Comparison of ENCODE assay signal across 15 cellular contexts in the genomic region with DNA sequence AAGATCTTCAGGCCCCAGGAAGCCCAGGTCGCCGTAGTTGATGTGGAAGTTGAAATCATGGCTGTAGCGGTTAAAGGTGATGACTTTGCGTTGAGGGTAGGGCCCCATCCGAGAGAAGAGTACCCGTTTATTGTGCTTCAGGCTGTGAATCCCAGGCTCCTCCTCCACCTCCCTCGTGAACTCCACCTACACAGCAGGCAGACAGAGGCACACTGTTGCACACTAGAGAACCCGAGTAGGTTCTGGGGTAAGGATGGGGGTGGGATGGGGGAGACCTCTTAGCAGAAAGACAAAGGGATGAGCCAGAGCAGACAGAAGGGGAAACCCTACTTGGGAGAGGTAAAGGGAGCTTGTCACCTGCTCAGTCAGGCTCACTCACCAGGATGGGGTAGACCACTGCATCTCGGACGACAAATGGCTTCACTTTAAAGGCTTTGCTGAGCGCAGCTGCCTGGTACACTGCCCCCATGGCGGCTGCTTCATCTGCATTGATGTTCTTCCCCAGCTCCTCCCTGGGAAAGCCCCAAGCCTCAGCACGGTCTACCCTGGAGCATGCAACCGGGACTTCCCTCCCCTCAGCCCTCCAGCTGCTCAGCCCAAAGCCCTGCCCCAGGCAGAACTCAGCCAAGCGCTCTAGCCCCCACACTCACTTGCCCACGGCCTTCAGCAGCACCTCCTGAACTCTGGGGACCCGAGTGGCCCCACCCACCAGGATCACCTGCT. TPM values are rescaled to one million over a fixed set of nuclear protein-coding genes. Genes with fewer than 3 reads are reported as not detected.
DNase-seq lines count a peak whose midpoint lies in the region; ATAC-seq, FAIRE-seq and TF ChIP-seq lines count a peak whose summit lies in the region.
"Had no signal": no experiment of that assay in that cellular context is flagged by ENCODE, and none has a peak within 500 bp of the region (broad histone marks: within the 10 kb centered on the region; RNA-seq: fewer than 3 reads in every experiment).

No MANE protein-coding gene starts in this region.

- H3K79me2 ChIP-seq in OCI-LY3 (ENCODE audit: low read length) (peaks cover 57% of the 10 kb centered on the region), osteoblast (ENCODE audit: insufficient read depth, low read length) (peaks cover 25% of the 10 kb centered on the region)

- H3K9ac ChIP-seq in OCI-LY3 (ENCODE audit: low read length): peak overlapping the region; percentile 82
- H3K9ac ChIP-seq: SK-N-SH had no signal

- peak overlapping the region; percentile 80 for H3K4me3 ChIP-seq in OCI-LY3 (ENCODE audit: low read length)
- H3K4me3 ChIP-seq in osteoblast (ENCODE audit: insufficient read depth, low read length): no peak overlapping the region
- H3K4me3 ChIP-seq: colonic mucosa, gastroesophageal sphincter had no signal

- H3K9me3 ChIP-seq in OCI-LY3 (ENCODE audit: insufficient read depth, low read length) (no peaks in the 10 kb centered on the region), osteoblast (ENCODE audit: low read depth, low read length) (no peaks in the 10 kb centered on the region)
- H3K9me3 ChIP-seq: colonic mucosa, gastroesophageal sphincter, SK-N-SH had no signal

- H3K27me3 ChIP-seq in OCI-LY3 (ENCODE audit: low read depth, low read length) (no peaks in the 10 kb centered on the region), osteoblast (ENCODE audit: insufficient read depth, low read length) (no peaks in the 10 kb centered on the region)
- H3K27me3 ChIP-seq: colonic mucosa, gastroesophageal sphincter had no signal

- peaks cover 74% of the 10 kb centered on the region for H3K36me3 ChIP-seq in OCI-LY3 (replicated peaks; ENCODE audit: low read depth, low read length)
- peaks cover 84% of the 10 kb centered on the region for H3K36me3 ChIP-seq in osteoblast (ENCODE audit: insufficient read depth, low read length)

- H3K4me2 ChIP-seq in OCI-LY3 (ENCODE audit: low read length) (peak overlapping the region; percentile 92), osteoblast (ENCODE audit: insufficient read depth, low read length) (no peak overlapping the region)
- H3K4me2 ChIP-seq: SK-N-SH had no signal

- no peak for FAIRE-seq in frontal cortex (lab: Jason Lieb, UNC)

- H2AFZ ChIP-seq in OCI-LY3 (ENCODE audit: low read depth, low read length) (no peak overlapping the region), osteoblast (ENCODE audit: low read length) (no peak overlapping the region)

- H3K27ac ChIP-seq in OCI-LY3 (ENCODE audit: low read length) (peak overlapping the region; percentile 97), osteoblast (ENCODE audit: low read depth, low read length) (no peak overlapping the region)
- H3K27ac ChIP-seq: colonic mucosa, gastroesophageal sphincter had no signal

- TF ChIP-seq CTCF in OCI-LY3 (IDR thresholded peaks at IDR 0.05; ENCODE audit: low read depth, low read length) (no peak), osteoblast (IDR thresholded peaks at IDR 0.05; ENCODE audit: extremely low read depth, low read depth, low read length) (no peak)

- H4K20me1 ChIP-seq in OCI-LY3 (ENCODE audit: insufficient read depth, low read length) (no peaks in the 10 kb centered on the region; the same call in 1 of the 2 replicates), osteoblast (ENCODE audit: insufficient read depth, low read length) (peaks cover 21% of the 10 kb centered on the region)

- DNase-seq in activated naive CD4-positive, alpha-beta T cell treated with Interleukin-2 at 50 U/mL for 16 hours: peak; percentile 35
- DNase-seq in activated naive CD4-positive, alpha-beta T cell treated with anti-CD3 and anti-CD28 coated beads, Interleukin-2, amount 50 U/mL, for 16 hours: no peak
- DNase-seq in osteoblast (ENCODE audit: insufficient read length, low spot score, missing footprints) (peak; percentile 32), kidney tubule cell (ENCODE audit: low spot score) (no peak), DMS79 treated with DMSO at 0.1 percent for 48 hours (lab: John Stamatoyannopoulos, UW) (no peak), frontal cortex (ENCODE audit: low spot score in 2 of 2) (no peak)
- DNase-seq: colonic mucosa, HFFc6, KG1, mesendoderm, NCI-H2227 treated with DMSO at 0.1 percent for 48 hours, SK-N-SH had no signal

- H3K4me1 ChIP-seq in OCI-LY3 (ENCODE audit: low read length) (peaks cover 79% of the 10 kb centered on the region), osteoblast (ENCODE audit: insufficient read depth, low read length) (peaks cover 12% of the 10 kb centered on the region)
- H3K4me1 ChIP-seq: colonic mucosa had no signal

- peak; percentile 61 for ATAC-seq in GM21447 (IDR thresholded peaks at IDR 0.05; ENCODE audit: unreplicated experiment)
- ATAC-seq: gastroesophageal sphincter had no signal

RNA-seq across cellular contexts. Expression of a gene that starts 5.4 kb away (rescaled TPM):
- 94.9 and 117 TPM in 2 replicates for total RNA-seq in osteoblast
- total RNA-seq in frontal cortex: 44.0 TPM

RNA-seq across cellular contexts. Expression of a gene that starts 16.0 kb away (rescaled TPM):
- total RNA-seq in osteoblast (35.1 and 37.1 TPM in 2 replicates), frontal cortex (26.1 TPM)

RNA-seq across cellular contexts. Expression of a gene that starts 20.9 kb away (rescaled TPM):
- total RNA-seq in osteoblast: 13.0 and 14.8 TPM in 2 replicates
- total RNA-seq in frontal cortex: 7.7 TPM

RNA-seq across cellular contexts. Expression of a gene that starts 33.0 kb away (rescaled TPM):
- total RNA-seq in osteoblast (42.3 and 48.0 TPM in 2 replicates), frontal cortex (68.1 TPM)

RNA-seq across cellular contexts. Expression of a gene that starts 33.1 kb away (rescaled TPM):
- total RNA-seq in osteoblast: 5.0 and 8.7 TPM in 2 replicates
- total RNA-seq in frontal cortex: 3.7 TPM

Comparison
In these comparisons a context has a peak if more than half of its experiments do, and no peak if none do; other contexts are left out.
1. DNase-seq: peak in activated naive CD4-positive, alpha-beta T cell treated with Interleukin-2 at 50 U/mL for 16 hours (single experiment) and osteoblast (single experiment); none in activated naive CD4-positive, alpha-beta T cell treated with anti-CD3 and anti-CD28 coated beads, Interleukin-2, amount 50 U/mL, for 16 hours (single experiment), kidney tubule cell (single experiment), DMS79 treated with DMSO at 0.1 percent for 48 hours (single experiment) and frontal cortex (0 of 2).